In the genomic region with DNA sequence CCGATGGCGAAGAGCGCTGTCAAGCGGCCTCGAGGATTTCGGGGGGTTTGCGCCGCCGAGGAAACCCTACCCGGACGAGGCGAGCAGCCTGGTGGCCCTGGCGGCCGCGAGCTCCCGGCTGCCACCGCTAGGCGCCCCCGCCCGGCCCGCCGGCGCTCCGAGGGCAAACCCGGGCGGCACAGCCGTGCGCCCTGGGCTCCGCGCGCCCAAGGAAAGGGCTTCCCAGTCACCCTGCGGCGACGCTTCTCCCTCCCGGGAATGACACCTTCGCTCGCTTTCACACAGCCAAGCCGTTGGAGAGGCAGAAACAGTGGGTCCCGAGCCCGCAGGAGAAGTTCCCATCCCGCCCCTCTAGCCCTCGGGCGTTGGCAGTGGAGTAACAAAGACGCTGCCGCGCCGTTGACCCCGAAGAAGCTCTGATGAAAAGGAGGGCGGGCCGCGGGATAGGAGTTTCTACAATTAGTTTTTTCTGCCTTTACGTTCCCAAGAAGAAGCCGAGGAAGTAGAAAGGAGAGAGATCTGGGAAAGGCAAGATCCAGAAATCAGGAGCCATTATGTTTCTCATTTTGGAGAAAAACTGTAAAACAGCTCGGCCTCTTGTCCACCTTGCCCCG, we compare ENCODE assay signal across 8 cellular contexts.
DNase-seq lines count a peak whose midpoint lies in the region; ATAC-seq and TF ChIP-seq lines count a peak whose summit lies in the region.

No MANE protein-coding gene starts in this region.

- in situ Hi-C loops in transverse colon (cut with MboI; ENCODE audit: low pct_ligation_motif_present in 1 of 4, low pct_unique_long_range_greater_than_20kb in 1 of 4, low sequenced_read_pairs in 3 of 4), result no loop called here

- H3K27me3 Mint-ChIP-seq in activated T-cell treated with anti-CD3 and anti-CD28 coated beads, Interleukin-2, amount 50 U/mL, for 24 hours, result peaks cover 94% of the 10 kb centered on the region

- peaks cover 29% of the 10 kb centered on the region for H3K4me1 Mint-ChIP-seq in activated T-cell treated with anti-CD3 and anti-CD28 coated beads, Interleukin-2, amount 50 U/mL, for 24 hours (ENCODE audit: low read depth)

- no peaks in the 10 kb centered on the region for H3K36me3 Mint-ChIP-seq in activated T-cell treated with anti-CD3 and anti-CD28 coated beads, Interleukin-2, amount 50 U/mL, for 24 hours (ENCODE audit: low read depth)

- H3K4me3 ChIP-seq in transverse colon (peak overlapping the region in 1 of 4 donors; percentile 10), adrenal gland (peak overlapping the region in 1 of 4 donors; percentile 45)

- 0 to 9% methylated on average over 2 to 55 of the region's 55 CpGs for WGBS in transverse colon (ENCODE audit: low coverage in 1 of 2), 2 donors
- 4 to 8% (median 6%) methylated on average over 26 to 55 of the region's 55 CpGs for WGBS in adrenal gland, 4 donors

- H3K9me3 Mint-ChIP-seq in activated T-cell treated with anti-CD3 and anti-CD28 coated beads, Interleukin-2, amount 50 U/mL, for 24 hours, result no peaks in the 10 kb centered on the region

- H3K4me3 Mint-ChIP-seq in activated T-cell treated with anti-CD3 and anti-CD28 coated beads, Interleukin-2, amount 50 U/mL, for 24 hours, result peak overlapping the region; percentile 13

- H3K9me3 ChIP-seq in transverse colon, result no peaks in the 10 kb centered on the region
- H3K9me3 ChIP-seq in adrenal gland (replicated peaks in 1 of 3), result no peaks in the 10 kb centered on the region

- TF ChIP-seq POLR2A in transverse colon (IDR thresholded peaks at IDR 0.05), result no peak
- TF ChIP-seq POLR2A in adrenal gland (IDR thresholded peaks at IDR 0.05), result no peak

- H3K36me3 ChIP-seq in transverse colon (no peaks in the 10 kb centered on the region), adrenal gland (replicated peaks in 1 of 2) (no peaks in the 10 kb centered on the region)

- TF ChIP-seq EP300 in transverse colon (IDR thresholded peaks at IDR 0.05; ENCODE audit: low read depth), result no peak

- H3K27me3 ChIP-seq in transverse colon (peaks cover 100% of the 10 kb centered on the region), adrenal gland (peaks cover 77% of the 10 kb centered on the region)

- H3K4me1 ChIP-seq in transverse colon (peaks cover 15 to 31% (median 19%) of the 10 kb centered on the region in 4 donors), adrenal gland (replicated peaks in 1 of 2) (peaks cover 0 to 8% of the 10 kb centered on the region in 2 donors)

- H3K27ac Mint-ChIP-seq in activated T-cell treated with anti-CD3 and anti-CD28 coated beads, Interleukin-2, amount 50 U/mL, for 24 hours, result peak overlapping the region; percentile 39

- TF ChIP-seq CTCF in transverse colon (IDR thresholded peaks at IDR 0.05) (peak in 3 of 5 experiments; percentile 19 to 37 (median 23)), adrenal gland (IDR thresholded peaks at IDR 0.05) (peak in 2 of 6 experiments; percentile 28 to 30)

- H3K27ac ChIP-seq in transverse colon, result no peak overlapping the region
- H3K27ac ChIP-seq in adrenal gland, result no peak overlapping the region

- intact Hi-C loops in left ventricle myocardium superior (cut with micrococcal nuclease) (no loop called here), cardiac septum (cut with DNase I) (no loop called here), transverse colon (cut with DNase I; ENCODE audit: low total_unique reads) (no loop called here), adrenal gland (cut with DNase I) (no loop called here)

- DNase-seq in left ventricle myocardium superior (no peak), cardiac septum (ENCODE audit: low spot score) (no peak), islet precursor cell (peak; percentile 74), transverse colon (no peak), NCI-H187 (lab: John Stamatoyannopoulos, UW) (no peak), adrenal gland (no peak)
- DNase-seq in activated T-cell treated with anti-CD3 and anti-CD28 coated beads, Interleukin-2, amount 50 U/mL, for 24 hours, result no peak

- ATAC-seq in left ventricle myocardium superior (peak; percentile 38), HG03097 (IDR thresholded peaks at IDR 0.05; ENCODE audit: low FRiP score, unreplicated experiment) (no peak)
